In the genomic region with DNA sequence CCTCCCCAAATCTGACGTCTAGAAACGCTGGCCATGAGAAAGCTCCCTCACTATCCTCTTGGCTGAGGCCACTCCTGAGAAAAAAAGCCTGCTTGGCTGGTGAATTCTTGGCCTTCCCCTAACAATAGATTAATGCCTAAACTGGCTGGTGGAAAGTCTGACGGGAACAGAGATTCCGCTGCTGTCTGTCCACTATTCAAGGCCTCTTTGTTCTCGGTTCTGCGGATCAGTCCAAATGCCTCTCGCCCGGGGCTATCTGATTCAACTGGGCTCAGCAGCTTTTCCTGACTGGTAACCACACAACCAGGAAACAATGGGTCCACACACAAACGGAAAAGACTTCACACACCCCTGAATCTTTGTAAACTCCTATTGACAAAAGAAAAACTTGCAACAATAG, we compare ENCODE assay signal across 12 cellular contexts. TPM values are rescaled to one million over a fixed set of nuclear protein-coding genes. Genes with fewer than 3 reads are reported as not detected.
DNase-seq lines count a peak whose midpoint lies in the region; ATAC-seq and TF ChIP-seq lines count a peak whose summit lies in the region.
"Had no signal": no experiment of that assay in that cellular context is flagged by ENCODE, and none has a peak within 500 bp of the region (broad histone marks: within the 10 kb centered on the region; RNA-seq: fewer than 3 reads in every experiment).

No MANE protein-coding gene starts in this region.

- no peaks in the 10 kb centered on the region for H3K9me3 ChIP-seq in testis

- DNase-seq in T1000 (lab: John Stamatoyannopoulos, UW) (peak; percentile 37), fibroblast of pulmonary artery (ENCODE audit: low read depth) (peak; percentile 76), midbrain (lab: John Stamatoyannopoulos, UW) (peak; percentile 41), testis (peak; percentile 37), KG1 (lab: John Stamatoyannopoulos, UW) (no peak)
- no peak for DNase-seq in activated T-helper 2 cell treated with anti-CD3 and anti-CD28 coated beads, Interferon-gamma antibody, Interleukin-2, Interleukin-4, amounts not matched to agents 10 μg/mL and 5 μg/mL and 100 μg/mL, durations not matched to agents 14 hours and 24 hours and 36 hours (ENCODE audit: low spot score)
- DNase-seq: EL, HFFc6, NCI-H2029 had no signal

- H3K4me1 Mint-ChIP-seq in activated T-helper 2 cell treated with anti-CD3 and anti-CD28 coated beads, Interferon-gamma antibody, Interleukin-2, Interleukin-4, amounts not matched to agents 10 μg/mL and 5 μg/mL and 100 μg/mL, durations not matched to agents 14 hours and 24 hours and 36 hours (ENCODE audit: low read depth) = no peaks in the 10 kb centered on the region
- H3K4me1 Mint-ChIP-seq: stimulated activated memory B cell treated with anti-CD40 and anti-IgM and Interleukin-4, amounts not matched to agents 10 μg/mL and 1 μg/mL and 100 μg/mL, for 72 hours had no signal

- H3K36me3 Mint-ChIP-seq in activated T-helper 2 cell treated with anti-CD3 and anti-CD28 coated beads, Interferon-gamma antibody, Interleukin-2, Interleukin-4, amounts not matched to agents 10 μg/mL and 5 μg/mL and 100 μg/mL, durations not matched to agents 14 hours and 24 hours and 36 hours (ENCODE audit: low read depth) = no peaks in the 10 kb centered on the region
- H3K36me3 Mint-ChIP-seq: stimulated activated memory B cell treated with anti-CD40 and anti-IgM and Interleukin-4, amounts not matched to agents 10 μg/mL and 1 μg/mL and 100 μg/mL, for 72 hours had no signal

- H3K27ac Mint-ChIP-seq in activated T-helper 2 cell treated with anti-CD3 and anti-CD28 coated beads, Interferon-gamma antibody, Interleukin-2, Interleukin-4, amounts not matched to agents 10 μg/mL and 5 μg/mL and 100 μg/mL, durations not matched to agents 14 hours and 24 hours and 36 hours = no peak overlapping the region
- H3K27ac Mint-ChIP-seq: HFFc6; stimulated activated memory B cell treated with anti-CD40 and anti-IgM and Interleukin-4, amounts not matched to agents 10 μg/mL and 1 μg/mL and 100 μg/mL, for 72 hours had no signal

- H3K9me3 Mint-ChIP-seq in activated T-helper 2 cell treated with anti-CD3 and anti-CD28 coated beads, Interferon-gamma antibody, Interleukin-2, Interleukin-4, amounts not matched to agents 10 μg/mL and 5 μg/mL and 100 μg/mL, durations not matched to agents 14 hours and 24 hours and 36 hours = peaks cover 3% of the 10 kb centered on the region
- H3K9me3 Mint-ChIP-seq: HFFc6 had no signal

- TF ChIP-seq POLR2A in testis (IDR thresholded peaks at IDR 0.05) = no peak

- TF ChIP-seq CTCF in fibroblast of pulmonary artery (IDR thresholded peaks at IDR 0.05; ENCODE audit: low read length, missing control alignments) (no peak), testis (IDR thresholded peaks at IDR 0.05) (no peak)

- H3K4me1 ChIP-seq in testis = peaks cover 7% of the 10 kb centered on the region

- intact Hi-C loops in testis (cut with DNase I; ENCODE audit: low total_unique reads) = no loop called here
- intact Hi-C loops in activated T-helper 2 cell treated with anti-CD3 and anti-CD28 coated beads, Interferon-gamma antibody, Interleukin-2, Interleukin-4, amounts not matched to agents 10 μg/mL and 5 μg/mL and 100 μg/mL, durations not matched to agents 14 hours and 24 hours and 36 hours (cut with micrococcal nuclease) = no loop called here

- H3K27me3 ChIP-seq in testis = no peaks in the 10 kb centered on the region

- H3K36me3 ChIP-seq in testis (ENCODE audit: low read depth, missing control alignments) = no peaks in the 10 kb centered on the region

- peak overlapping the region in 1 of 2 donors; percentile 64 for H3K27ac ChIP-seq in testis

- no peak overlapping the region for H3K4me3 Mint-ChIP-seq in activated T-helper 2 cell treated with anti-CD3 and anti-CD28 coated beads, Interferon-gamma antibody, Interleukin-2, Interleukin-4, amounts not matched to agents 10 μg/mL and 5 μg/mL and 100 μg/mL, durations not matched to agents 14 hours and 24 hours and 36 hours (ENCODE audit: low read depth)
- H3K4me3 Mint-ChIP-seq: HFFc6; stimulated activated memory B cell treated with anti-CD40 and anti-IgM and Interleukin-4, amounts not matched to agents 10 μg/mL and 1 μg/mL and 100 μg/mL, for 72 hours had no signal

- H3K27me3 Mint-ChIP-seq in activated T-helper 2 cell treated with anti-CD3 and anti-CD28 coated beads, Interferon-gamma antibody, Interleukin-2, Interleukin-4, amounts not matched to agents 10 μg/mL and 5 μg/mL and 100 μg/mL, durations not matched to agents 14 hours and 24 hours and 36 hours (ENCODE audit: low read depth) = no peaks in the 10 kb centered on the region

- ATAC-seq in HG03025 (IDR thresholded peaks at IDR 0.05; ENCODE audit: low FRiP score, unreplicated experiment) (no peak), HG02884 (IDR thresholded peaks at IDR 0.05; ENCODE audit: unreplicated experiment) (no peak)
- ATAC-seq: stimulated activated memory B cell treated with anti-CD40 and anti-IgM and Interleukin-4, amounts not matched to agents 10 μg/mL and 1 μg/mL and 100 μg/mL, for 72 hours had no signal

- H3K4me3 ChIP-seq in fibroblast of pulmonary artery (replicated peaks; ENCODE audit: low read depth, low read length) (no peak overlapping the region), testis (no peak overlapping the region)

- 56 to 78% methylated on average over 9 of the region's 9 CpGs for WGBS in testis, 2 donors

RNA-seq across cellular contexts. Expression of gene PXDN, which starts 27.2 kb away (rescaled TPM):
- 10 to 100 TPM; 33.8 to 41.8 TPM for total RNA-seq in testis
- polyA plus RNA-seq in testis (ENCODE audit: insufficient read depth, low read depth, low replicate concordance) = 26.7 TPM
- 2.0 and 2.3 TPM in 2 replicates for total RNA-seq in activated T-helper 2 cell treated with anti-CD3 and anti-CD28 coated beads, Interferon-gamma antibody, Interleukin-2, Interleukin-4, amounts not matched to agents 10 μg/mL and 5 μg/mL and 100 μg/mL, durations not matched to agents 14 hours and 24 hours and 36 hours

Comparison
In these comparisons a context has a peak if more than half of its experiments do, and no peak if none do; other contexts are left out.
1. DNase-seq: peak in T1000 (single experiment), fibroblast of pulmonary artery (single experiment), midbrain (single experiment) and testis (single experiment); none in activated T-helper 2 cell treated with anti-CD3 and anti-CD28 coated beads, Interferon-gamma antibody, Interleukin-2, Interleukin-4, amounts not matched to agents 10 μg/mL and 5 μg/mL and 100 μg/mL, durations not matched to agents 14 hours and 24 hours and 36 hours (single experiment) and KG1 (single experiment).
2. RNA of gene PXDN, which starts 27.2 kb away (total RNA-seq): 33.8 to 41.8 TPM in testis; 2.0 to 2.3 TPM in activated T-helper 2 cell treated with anti-CD3 and anti-CD28 coated beads, Interferon-gamma antibody, Interleukin-2, Interleukin-4, amounts not matched to agents 10 μg/mL and 5 μg/mL and 100 μg/mL, durations not matched to agents 14 hours and 24 hours and 36 hours; every median in the first group is over 10 times any median in the second.